In genomic region chr9:129009584-129010141, GRCh38 we compare ENCODE assay signal across 2 cellular contexts.
TF ChIP-seq lines count a peak whose summit lies in the region.

No MANE protein-coding gene starts in this region.

TF ChIP-seq in HEK293, 187 proteins besides CTCF, POLR2A, EP300 and RAD21:
- TF ChIP-seq ZNF596 (tag by site-specific recombination; IDR thresholded peaks at IDR 0.05), result no peak
- peak; percentile 57; the same call in 1 of the 2 replicates for TF ChIP-seq ZNF600 (tag by site-specific recombination; IDR thresholded peaks at IDR 0.05)
- TF ChIP-seq SCRT1 (tag by site-specific recombination; IDR thresholded peaks at IDR 0.05; ENCODE audit: borderline replicate concordance), result peak; percentile 59; the same call in 1 of the 2 replicates

TF ChIP-seq in K562, 482 proteins besides CTCF, POLR2A, EP300 and RAD21:
- no peak for TF ChIP-seq ZFP30 (CRISPR knock-in tag; IDR thresholded peaks at IDR 0.05; ENCODE audit: borderline replicate concordance)
- no peak for TF ChIP-seq JUND (IDR thresholded peaks at IDR 0.05; ENCODE audit: borderline replicate concordance, low read depth, low read length)
- TF ChIP-seq JUND (tag; IDR thresholded peaks at IDR 0.05; ENCODE audit: borderline replicate concordance, low read depth, low read length), result no peak
- TF ChIP-seq XRCC5 (IDR thresholded peaks at IDR 0.05; ENCODE audit: low read depth, low read length), result no peak
- TF ChIP-seq ZNF124 (CRISPR knock-in tag; IDR thresholded peaks at IDR 0.05), result no peak
- no peak for TF ChIP-seq DEAF1 (CRISPR knock-in tag; IDR thresholded peaks at IDR 0.05)
- TF ChIP-seq RBFOX2 (IDR thresholded peaks at IDR 0.05; ENCODE audit: low read depth, low read length), result 0 out of 2 replicates have a peak, but pooled peaks have one; percentile 32
- TF ChIP-seq SMC3 (conservative IDR thresholded peaks at IDR 0.05; ENCODE audit: insufficient read depth, low read depth, low read length), result no peak
- TF ChIP-seq BACH1 (tag; IDR thresholded peaks at IDR 0.05), result no peak
- TF ChIP-seq DACH1 (IDR thresholded peaks at IDR 0.05; ENCODE audit: partially characterized antibody), result no peak
- peak; percentile 40; the same call in 1 of the 2 replicates for TF ChIP-seq POLR2G (IDR thresholded peaks at IDR 0.05; ENCODE audit: low read depth, low read length)
- no peak for TF ChIP-seq ZNF311 (CRISPR knock-in tag; IDR thresholded peaks at IDR 0.05)
- no peak for TF ChIP-seq STAT6 (CRISPR knock-in tag; IDR thresholded peaks at IDR 0.05)
- peak; percentile 26 for TF ChIP-seq RBM22 (IDR thresholded peaks at IDR 0.05; ENCODE audit: low read depth, low read length, poor library complexity, severe bottlenecking)
